Comparison of ENCODE assay signal across 9 cellular contexts in the genomic region with DNA sequence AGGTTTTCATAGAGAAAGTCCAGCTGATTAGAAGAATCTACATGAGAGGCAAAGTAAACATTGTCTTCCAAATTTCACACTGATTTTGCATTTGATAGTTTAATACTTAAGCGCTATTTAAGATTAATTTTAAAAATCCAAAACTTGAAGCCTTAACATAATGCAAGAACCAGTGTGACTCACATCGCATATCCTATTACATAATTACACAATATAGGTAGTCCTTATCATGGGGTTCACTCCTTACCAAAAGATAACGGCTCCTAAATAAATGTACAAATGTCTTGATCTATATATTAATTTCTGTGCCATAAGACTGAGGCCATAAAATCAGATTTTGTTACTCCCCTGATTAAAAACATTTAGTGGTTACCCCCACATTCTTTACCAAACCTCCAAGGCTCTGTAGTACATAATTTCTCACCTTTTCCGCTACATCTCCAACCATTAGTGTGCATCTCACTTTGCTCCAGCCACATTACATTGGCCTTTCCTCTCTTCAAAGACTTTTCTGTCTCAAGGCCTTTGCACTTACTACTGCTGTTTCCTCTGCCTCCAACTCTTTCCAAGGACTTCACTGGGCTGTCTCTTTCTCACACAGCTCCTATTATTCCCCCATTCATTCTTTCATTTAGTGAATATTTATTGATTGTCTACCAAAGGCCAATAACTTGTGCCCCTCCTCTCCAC. TPM values are rescaled to one million over a fixed set of nuclear protein-coding genes. Genes with fewer than 3 reads are reported as not detected.
A peak's percentile ranks its signal among the peaks of the same experiment; 100 is the strongest.
DNase-seq lines count a peak whose midpoint lies in the region; ATAC-seq, FAIRE-seq and TF ChIP-seq lines count a peak whose summit lies in the region.
"Had no signal": no experiment of that assay in that cellular context is flagged by ENCODE, and none has a peak within 500 bp of the region (broad histone marks: within the 10 kb centered on the region; RNA-seq: fewer than 3 reads in every experiment).

No MANE protein-coding gene starts in this region.

- H3K79me2 ChIP-seq in K562 (ENCODE audit: control insufficient read depth, insufficient read depth, low read length) (peaks cover 44% of the 10 kb centered on the region), mesendoderm (ENCODE audit: control insufficient read depth, insufficient read depth, low read length) (peaks cover 16% of the 10 kb centered on the region)

- peak overlapping the region; percentile 26 for H3K56ac ChIP-seq in mesendoderm (ENCODE audit: low read length)

- H3K18ac ChIP-seq in mesendoderm (ENCODE audit: low read length) = no peak overlapping the region

- TF ChIP-seq EP300 in K562 (IDR thresholded peaks at IDR 0.05; ENCODE audit: low read length) = no peak

- in situ Hi-C loops in K562 (cut with MboI) = loop anchor here (25.0 kb wide), 1 partner anchor 1855 kb away; no protein-coding TSS in a partner anchor

- no peaks in the 10 kb centered on the region for H3K9me1 ChIP-seq in K562 (ENCODE audit: control insufficient read depth, insufficient read depth, low read length)

- H3K36me3 ChIP-seq in K562 (ENCODE audit: control insufficient read depth, insufficient read depth, low read length) (peaks cover 36% of the 10 kb centered on the region), mesendoderm (ENCODE audit: control insufficient read depth, insufficient read depth, low read length) (peaks cover 7% of the 10 kb centered on the region)

- no peak overlapping the region for H4K8ac ChIP-seq in mesendoderm (ENCODE audit: low read depth, low read length)

- H3K4me2 ChIP-seq in K562 (ENCODE audit: insufficient read depth, low read length) (peak overlapping the region; percentile 96), mesendoderm (ENCODE audit: low read length) (peak overlapping the region; percentile 10)

- no peak overlapping the region for H3K4ac ChIP-seq in mesendoderm (ENCODE audit: low read depth, low read length)

- H3K9ac ChIP-seq in K562 (ENCODE audit: insufficient read depth in 1 of 2, low read depth in 2 of 2, low read length in 2 of 2) = peak overlapping the region; percentile 77 to 88; a peak in 3 of 4 replicates
- peak overlapping the region; percentile 79 for H3K9ac ChIP-seq in mesendoderm (ENCODE audit: low read length)

- no peak for TF ChIP-seq POLR2A in K562 (conservative IDR thresholded peaks at IDR 0.05)

- peaks cover 0 to 5% of the 10 kb centered on the region in 2 experiments; a peak in 3 of 5 replicates for H3K4me1 ChIP-seq in K562 (replicated peaks in 1 of 2; ENCODE audit: control insufficient read depth in 2 of 2, insufficient read depth in 2 of 2, low read length in 2 of 2)
- H3K4me1 ChIP-seq in mesendoderm (ENCODE audit: control insufficient read depth, low read depth, low read length) = no peaks in the 10 kb centered on the region

- peaks cover 5% of the 10 kb centered on the region for H3K9me3 Mint-ChIP-seq in stimulated activated naive CD8-positive, alpha-beta T cell treated with anti-CD3 and anti-CD28 coated beads, Interleukin-15, Interleukin-2, amounts not matched to agents 100 ng/mL and 50 ng/mL, for 24 hours

- peaks cover 53% of the 10 kb centered on the region for H3K36me3 Mint-ChIP-seq in stimulated activated naive CD8-positive, alpha-beta T cell treated with anti-CD3 and anti-CD28 coated beads, Interleukin-15, Interleukin-2, amounts not matched to agents 100 ng/mL and 50 ng/mL, for 24 hours (ENCODE audit: low read depth)

- H3K79me1 ChIP-seq in mesendoderm (ENCODE audit: low read length) = peaks cover 4% of the 10 kb centered on the region

- POLR2A ChIA-PET in K562 (lab: Yijun Ruan, JAX) = interaction anchor here (1.4 to 1.6 kb wide), 2 partner anchors 15 to 374 kb away, joined by 3 to 6 read pairs; a partner anchor contains a TSS

- H3K4me3 ChIP-seq in K562 (peak overlapping the region; percentile 74), mesendoderm (ENCODE audit: low read length) (peak overlapping the region; percentile 68)

- H3K4me3 Mint-ChIP-seq in stimulated activated naive CD8-positive, alpha-beta T cell treated with anti-CD3 and anti-CD28 coated beads, Interleukin-15, Interleukin-2, amounts not matched to agents 100 ng/mL and 50 ng/mL, for 24 hours = peak overlapping the region; percentile 91

- H2AFZ ChIP-seq in K562 (ENCODE audit: low read depth, low read length) = no peak overlapping the region

- TF ChIP-seq RAD21 in K562 (CRISPR knock-in tag; conservative IDR thresholded peaks at IDR 0.05 in 1 of 2, IDR thresholded peaks at IDR 0.05 in 1 of 2) = no peak

- no peak overlapping the region; the same call in 2 of the 3 replicates for H3K27ac ChIP-seq in K562 (ENCODE audit: extremely low read depth, low read depth, low read length)
- no peak overlapping the region for H3K27ac ChIP-seq in mesendoderm (ENCODE audit: low read depth, low read length)

- H3K9me3 ChIP-seq in K562 (replicated peaks; ENCODE audit: control insufficient read depth, insufficient read depth, low read depth, low read length) = no peaks in the 10 kb centered on the region

- ATAC-seq in stimulated activated naive CD8-positive, alpha-beta T cell treated with anti-CD3 and anti-CD28 coated beads, Interleukin-15, Interleukin-2, amounts not matched to agents 100 U/mL and 50 U/mL, for 24 hours = no peak
- ATAC-seq in K562 (no peak), GM21367 (IDR thresholded peaks at IDR 0.05; ENCODE audit: unreplicated experiment) (no peak), HG03378 (IDR thresholded peaks at IDR 0.05; ENCODE audit: unreplicated experiment) (no peak)

- no peak for DNase-seq in stimulated activated naive CD8-positive, alpha-beta T cell treated with anti-CD3 and anti-CD28 coated beads, Interleukin-15, Interleukin-2, amounts not matched to agents 100 U/mL and 50 U/mL, for 24 hours
- DNase-seq in K562 (ENCODE audit: extremely low read depth in 1 of 4, low spot score in 3 of 4) (peak in 1 of 4 experiments; percentile 10), mesendoderm (no peak)
- no peak for DNase-seq in activated CD4-positive, CD25-positive, alpha-beta regulatory T cell treated with anti-CD3 and anti-CD28 coated beads, Interleukin-2, amount 50 U/mL, for 72 hours
- no peak for DNase-seq in effector CD8-positive, alpha-beta T cell (lab: John Stamatoyannopoulos, UW)
- DNase-seq: stimulated activated CD8-positive, alpha-beta memory T cell treated with anti-CD3 and anti-CD28 coated beads, Interleukin-4, amount 100 ng/mL, for 48 hours had no signal

- H3K4me1 Mint-ChIP-seq in stimulated activated naive CD8-positive, alpha-beta T cell treated with anti-CD3 and anti-CD28 coated beads, Interleukin-15, Interleukin-2, amounts not matched to agents 100 ng/mL and 50 ng/mL, for 24 hours (ENCODE audit: low read depth) = peaks cover 39% of the 10 kb centered on the region

- no peaks in the 10 kb centered on the region for H3K27me3 ChIP-seq in K562 (ENCODE audit: control insufficient read depth in 2 of 2, insufficient read depth in 2 of 2, low read length in 2 of 2)
- H3K27me3 ChIP-seq in mesendoderm (ENCODE audit: insufficient read depth, low read length, poor library complexity) = no peaks in the 10 kb centered on the region

- no peak for FAIRE-seq in K562 (lab: Jason Lieb, UNC)

- 10% methylated on average over 4 of the region's 4 CpGs for WGBS in K562 (ENCODE audit: insufficient coverage, low coverage, missing lambda C conversion rate)
- no CpG with 5 or more reads among the region's 4 CpGs for WGBS in mesendoderm (ENCODE audit: extremely low coverage, insufficient coverage, low lambda C conversion rate)

- no peak overlapping the region for H3K23ac ChIP-seq in mesendoderm (ENCODE audit: low read length)

- intact Hi-C loops in K562 (cut with micrococcal nuclease) = no loop called here

- no peaks in the 10 kb centered on the region for H4K20me1 ChIP-seq in K562 (replicated peaks; ENCODE audit: control insufficient read depth, insufficient read depth, low read length)

- no peaks in the 10 kb centered on the region for H3K27me3 Mint-ChIP-seq in stimulated activated naive CD8-positive, alpha-beta T cell treated with anti-CD3 and anti-CD28 coated beads, Interleukin-15, Interleukin-2, amounts not matched to agents 100 ng/mL and 50 ng/mL, for 24 hours

- no peak overlapping the region for H2AK5ac ChIP-seq in mesendoderm (ENCODE audit: low read length)

- CTCF ChIA-PET in K562 (lab: Yijun Ruan, JAX; ENCODE audit: low intra/inter-chr PET ratio) = no interaction called here

- H2BK15ac ChIP-seq in mesendoderm (replicated peaks; ENCODE audit: low read depth) = no peak overlapping the region

- H4K5ac ChIP-seq in mesendoderm (ENCODE audit: low read length) = no peak overlapping the region

- BruUV-seq in K562 (replicated peaks; lab: Mats Ljungman, UMichigan) = no TSS peak

- TF ChIP-seq CTCF in K562 (IDR thresholded peaks at IDR 0.05 in 2 of 3, conservative IDR thresholded peaks at IDR 0.05 in 1 of 3; ENCODE audit: insufficient read depth in 2 of 3, low read depth in 1 of 3, low read length in 3 of 3) = no peak

- H2BK120ac ChIP-seq in mesendoderm (ENCODE audit: low read depth, low read length) = no peak overlapping the region

- H2BK5ac ChIP-seq in mesendoderm (ENCODE audit: low read length) = no peak overlapping the region

- peak overlapping the region; percentile 100 for H3K27ac Mint-ChIP-seq in stimulated activated naive CD8-positive, alpha-beta T cell treated with anti-CD3 and anti-CD28 coated beads, Interleukin-15, Interleukin-2, amounts not matched to agents 100 ng/mL and 50 ng/mL, for 24 hours

RNA-seq across cellular contexts. Expression of a gene that starts 1.0 kb away (rescaled TPM):
- total RNA-seq in K562 (2011; cell fraction: chromatin; rRNA removed; ENCODE audit: low replicate concordance) = 24.7 and 80.5 TPM in 2 replicates
- total RNA-seq in K562 (2011; cell fraction: nucleolus; rRNA removed) = 16.5 and 27.8 TPM in 2 replicates
- total RNA-seq in K562 (2011; cell fraction: nucleoplasm; rRNA removed) = 34.5 and 35.2 TPM in 2 replicates
- total RNA-seq in K562 (2014; rRNA removed) = 33.1 and 33.6 TPM in 2 replicates
- 54.0 and 58.7 TPM in 2 replicates for total RNA-seq in K562 (2014; rRNA removed; fragmentation: Illumina TruSeq; extraction: Trizol)
- total RNA-seq in K562 (2015; rRNA removed; fragmentation: Illumina TruSeq; extraction: Trizol) = 37.9 and 47.8 TPM in 2 replicates
- 44.0 and 46.6 TPM in 2 replicates for total RNA-seq in K562 (2021)
- polyA plus RNA-seq in K562 (2011; rRNA removed) = 31.6 and 47.1 TPM in 2 replicates
- polyA plus RNA-seq in K562 (2011; cell fraction: cytosol; rRNA removed) = 3.2 and 7.1 TPM in 2 replicates
- polyA plus RNA-seq in K562 (2011; cell fraction: nucleus; rRNA removed) = 14.7 and 18.4 TPM in 2 replicates
- 28.8 and 35.1 TPM in 2 replicates for polyA plus RNA-seq in K562 (2012)
- 22.9 and 24.4 TPM in 2 replicates for polyA plus RNA-seq in K562 (2014; fragmentation: Illumina TruSeq; extraction: Trizol)
- polyA plus RNA-seq in K562 (2014; fragmentation: Nextera tagmentation; extraction: Ambion mirVana) = 10 to 100 TPM; 81.6 to 97.6 TPM
- polyA plus RNA-seq in K562 (2014; rRNA removed) = 43.4 and 50.5 TPM in 2 replicates
- polyA minus RNA-seq in K562 (2011; rRNA and poly(A)+ RNA removed) = 49.1 and 62.6 TPM in 2 replicates
- 12.4 and 13.8 TPM in 2 replicates for polyA minus RNA-seq in K562 (2011; cell fraction: cytosol; rRNA and poly(A)+ RNA removed)
- polyA minus RNA-seq in K562 (2011; cell fraction: nucleus; rRNA and poly(A)+ RNA removed) = 44.8 and 75.5 TPM in 2 replicates
- polyA plus RNA-seq in mesendoderm (2013, experiment 1 of 2) = 41.0 TPM
- polyA plus RNA-seq in mesendoderm (2013, experiment 2 of 2) = 38.5 TPM

RNA-seq across cellular contexts. Expression of a gene that starts 39.6 kb away (rescaled TPM):
- not detected in 2 replicates for total RNA-seq in K562 (2011; cell fraction: chromatin; rRNA removed; ENCODE audit: low replicate concordance)
- not detected in 2 replicates for total RNA-seq in K562 (2011; cell fraction: nucleolus; rRNA removed)
- not detected in 2 replicates for total RNA-seq in K562 (2011; cell fraction: nucleoplasm; rRNA removed)
- total RNA-seq in K562 (2014; rRNA removed) (not detected in 2 replicates), K562 (2014; rRNA removed; fragmentation: Illumina TruSeq; extraction: Trizol) (not detected in 2 replicates), K562 (2015; rRNA removed; fragmentation: Illumina TruSeq; extraction: Trizol) (not detected in 2 replicates), K562 (2021) (not detected in 2 replicates)
- polyA plus RNA-seq in K562 (2011; rRNA removed) (not detected in 2 replicates), K562 (2014; fragmentation: Illumina TruSeq; extraction: Trizol) (not detected in 2 replicates), K562 (2014; fragmentation: Nextera tagmentation; extraction: Ambion mirVana) (under 1 TPM; 0.01 to 0.18 TPM), K562 (2014; rRNA removed) (not detected in 2 replicates)
- 0.01 TPM in 1 of 2 replicates, not detected in the other for polyA plus RNA-seq in K562 (2011; cell fraction: cytosol; rRNA removed)
- not detected in 2 replicates for polyA plus RNA-seq in K562 (2011; cell fraction: nucleus; rRNA removed)
- 0.01 and 0.15 TPM in 2 replicates for polyA plus RNA-seq in K562 (2012)
- polyA minus RNA-seq in K562 (2011; rRNA and poly(A)+ RNA removed) = not detected in 2 replicates
- polyA minus RNA-seq in K562 (2011; cell fraction: cytosol; rRNA and poly(A)+ RNA removed) = not detected in 2 replicates
- polyA minus RNA-seq in K562 (2011; cell fraction: nucleus; rRNA and poly(A)+ RNA removed) = not detected in 2 replicates
- polyA plus RNA-seq in mesendoderm (2013, experiment 1 of 2) = 1.5 TPM
- polyA plus RNA-seq in mesendoderm (2013, experiment 2 of 2) = 1.3 TPM
